ENCODE assay signal across 1 cellular context in the genomic region with DNA sequence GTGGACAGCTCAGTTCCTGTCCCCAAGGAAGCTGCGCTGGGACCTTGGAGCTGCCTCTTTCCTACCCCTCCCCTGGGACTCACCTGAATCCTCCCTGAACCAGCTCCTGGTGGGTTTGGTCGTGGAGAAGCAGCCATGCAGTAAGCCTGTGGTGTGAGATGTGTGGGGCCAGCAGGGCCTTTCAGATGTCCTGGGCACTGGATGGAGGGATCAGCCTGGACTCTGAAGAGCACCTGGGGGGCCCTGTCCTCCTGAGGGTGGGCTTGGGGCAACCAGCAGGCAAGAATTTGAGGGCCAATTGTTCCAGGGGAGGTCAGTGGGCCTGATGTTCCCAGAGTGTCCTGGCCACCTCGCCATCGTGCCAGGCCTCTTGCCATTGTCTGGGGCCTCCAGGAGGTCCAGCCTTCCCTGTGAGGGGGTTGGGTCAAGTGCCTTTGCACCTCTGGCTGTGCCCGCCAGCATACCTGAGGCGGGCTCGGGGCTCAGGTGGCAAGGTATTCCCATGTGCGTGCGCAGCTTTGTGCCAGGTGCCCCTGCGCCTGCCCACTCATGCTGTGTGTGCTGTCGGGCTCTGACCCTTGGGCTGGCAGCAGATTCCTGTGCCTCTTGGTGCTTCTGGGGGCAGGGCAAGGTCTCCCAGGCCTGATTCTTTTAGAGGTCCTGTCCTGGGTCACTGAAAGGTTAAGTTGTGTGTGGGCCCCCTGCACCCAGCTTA.
TF ChIP-seq lines count a peak whose summit lies in the region.

No MANE protein-coding gene starts in this region.

TF ChIP-seq in WTC11, 78 proteins besides CTCF, POLR2A, EP300 and RAD21 (continued from another document):
- TF ChIP-seq, protein P1, sequence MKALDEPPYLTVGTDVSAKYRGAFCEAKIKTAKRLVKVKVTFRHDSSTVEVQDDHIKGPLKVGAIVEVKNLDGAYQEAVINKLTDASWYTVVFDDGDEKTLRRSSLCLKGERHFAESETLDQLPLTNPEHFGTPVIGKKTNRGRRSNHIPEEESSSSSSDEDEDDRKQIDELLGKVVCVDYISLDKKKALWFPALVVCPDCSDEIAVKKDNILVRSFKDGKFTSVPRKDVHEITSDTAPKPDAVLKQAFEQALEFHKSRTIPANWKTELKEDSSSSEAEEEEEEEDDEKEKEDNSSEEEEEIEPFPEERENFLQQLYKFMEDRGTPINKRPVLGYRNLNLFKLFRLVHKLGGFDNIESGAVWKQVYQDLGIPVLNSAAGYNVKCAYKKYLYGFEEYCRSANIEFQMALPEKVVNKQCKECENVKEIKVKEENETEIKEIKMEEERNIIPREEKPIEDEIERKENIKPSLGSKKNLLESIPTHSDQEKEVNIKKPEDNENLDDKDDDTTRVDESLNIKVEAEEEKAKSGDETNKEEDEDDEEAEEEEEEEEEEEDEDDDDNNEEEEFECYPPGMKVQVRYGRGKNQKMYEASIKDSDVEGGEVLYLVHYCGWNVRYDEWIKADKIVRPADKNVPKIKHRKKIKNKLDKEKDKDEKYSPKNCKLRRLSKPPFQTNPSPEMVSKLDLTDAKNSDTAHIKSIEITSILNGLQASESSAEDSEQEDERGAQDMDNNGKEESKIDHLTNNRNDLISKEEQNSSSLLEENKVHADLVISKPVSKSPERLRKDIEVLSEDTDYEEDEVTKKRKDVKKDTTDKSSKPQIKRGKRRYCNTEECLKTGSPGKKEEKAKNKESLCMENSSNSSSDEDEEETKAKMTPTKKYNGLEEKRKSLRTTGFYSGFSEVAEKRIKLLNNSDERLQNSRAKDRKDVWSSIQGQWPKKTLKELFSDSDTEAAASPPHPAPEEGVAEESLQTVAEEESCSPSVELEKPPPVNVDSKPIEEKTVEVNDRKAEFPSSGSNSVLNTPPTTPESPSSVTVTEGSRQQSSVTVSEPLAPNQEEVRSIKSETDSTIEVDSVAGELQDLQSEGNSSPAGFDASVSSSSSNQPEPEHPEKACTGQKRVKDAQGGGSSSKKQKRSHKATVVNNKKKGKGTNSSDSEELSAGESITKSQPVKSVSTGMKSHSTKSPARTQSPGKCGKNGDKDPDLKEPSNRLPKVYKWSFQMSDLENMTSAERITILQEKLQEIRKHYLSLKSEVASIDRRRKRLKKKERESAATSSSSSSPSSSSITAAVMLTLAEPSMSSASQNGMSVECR (CRISPR knock-in tag; IDR thresholded peaks at IDR 0.05; ENCODE audit: borderline replicate concordance) = no peak
- no peak for TF ChIP-seq ATF1 (CRISPR knock-in tag; IDR thresholded peaks at IDR 0.05)
- no peak for TF ChIP-seq NFATC4 (CRISPR knock-in tag; IDR thresholded peaks at IDR 0.05)
- no peak for TF ChIP-seq SP1 (CRISPR knock-in tag; conservative IDR thresholded peaks at IDR 0.05)
- no peak for TF ChIP-seq GTF2I (CRISPR knock-in tag; conservative IDR thresholded peaks at IDR 0.05)
- no peak for TF ChIP-seq SMAD4 (CRISPR knock-in tag; IDR thresholded peaks at IDR 0.05)
- TF ChIP-seq ZNF232 (CRISPR knock-in tag; IDR thresholded peaks at IDR 0.05) = no peak
